In genomic region chr7:140059288-140060242, GRCh38 we compare ENCODE assay signal across 9 cellular contexts. TPM values are rescaled to one million over a fixed set of nuclear protein-coding genes. Genes with fewer than 3 reads are reported as not detected.
DNase-seq lines count a peak whose midpoint lies in the region; ATAC-seq and TF ChIP-seq lines count a peak whose summit lies in the region.
"Had no signal": no experiment of that assay in that cellular context is flagged by ENCODE, and none has a peak within 500 bp of the region (broad histone marks: within the 10 kb centered on the region; RNA-seq: fewer than 3 reads in every experiment).

No MANE protein-coding gene starts in this region.

- H3K27ac Mint-ChIP-seq in chondrocyte (ENCODE audit: unreplicated experiment) (peak overlapping the region; percentile 62), naive B cell (peak overlapping the region in 4 of 6 donors; percentile 80 to 94 (median 86))

- no peaks in the 10 kb centered on the region for H3K27me3 ChIP-seq in vagina

- H3K9me3 ChIP-seq in vagina, result no peaks in the 10 kb centered on the region
- H3K9me3 ChIP-seq: SJCRH30 had no signal

- H3K4me1 Mint-ChIP-seq in chondrocyte (ENCODE audit: low read depth), result peaks cover 36% of the 10 kb centered on the region
- peaks cover 53 to 75% (median 73%) of the 10 kb centered on the region in 3 donors for H3K4me1 Mint-ChIP-seq in naive B cell

- peaks cover 31% of the 10 kb centered on the region for H3K4me1 ChIP-seq in vagina

- H3K27me3 Mint-ChIP-seq in chondrocyte (ENCODE audit: low read depth) (no peaks in the 10 kb centered on the region), naive B cell (no peaks in the 10 kb centered on the region)

- no peak for TF ChIP-seq POLR2A in vagina (IDR thresholded peaks at IDR 0.05)

- H3K4me3 ChIP-seq in vagina, result no peak overlapping the region
- H3K4me3 ChIP-seq: SJCRH30 had no signal

- intact Hi-C loops in vagina (cut with DNase I), result no loop called here

- no peak overlapping the region for H3K4me3 Mint-ChIP-seq in chondrocyte (ENCODE audit: unreplicated experiment)
- peak overlapping the region in 7 of 8 donors; percentile 64 to 99 (median 98) for H3K4me3 Mint-ChIP-seq in naive B cell

- peak; percentile 73 for DNase-seq in HK-2 (ENCODE audit: unreplicated experiment)
- DNase-seq in T-helper 2 cell, result peak in 4 of 5 experiments; percentile 10 to 62 (median 34)
- no peak for DNase-seq in chondrocyte (ENCODE audit: low spot score)
- no peak for DNase-seq in naive B cell
- DNase-seq in vagina (ENCODE audit: extremely low spot score in 2 of 2), result peak in 1 of 2 donors; percentile 79
- DNase-seq in NK-92 (lab: John Stamatoyannopoulos, UW; ENCODE audit: unreplicated experiment), result no peak
- DNase-seq in SK-N-DZ (ENCODE audit: low spot score), result no peak
- DNase-seq in NCI-H1048 (lab: John Stamatoyannopoulos, UW), result no peak

- no peaks in the 10 kb centered on the region for H3K36me3 ChIP-seq in vagina
- H3K36me3 ChIP-seq: SJCRH30 had no signal

- ATAC-seq in naive B cell (ENCODE audit: low read depth in 2 of 2), result no peak

- H3K36me3 Mint-ChIP-seq in chondrocyte (ENCODE audit: low read depth) (no peaks in the 10 kb centered on the region), naive B cell (peaks cover 0 to 14% of the 10 kb centered on the region in 2 donors)

- peak overlapping the region; percentile 16 for H3K27ac ChIP-seq in vagina

- no peaks in the 10 kb centered on the region for H3K9me3 Mint-ChIP-seq in chondrocyte (ENCODE audit: low read depth)
- no peaks in the 10 kb centered on the region for H3K9me3 Mint-ChIP-seq in naive B cell

- TF ChIP-seq CTCF in chondrocyte (IDR thresholded peaks at IDR 0.05) (no peak), vagina (IDR thresholded peaks at IDR 0.05) (no peak)

RNA-seq across cellular contexts. Expression of gene PARP12, which starts 3.2 kb away (rescaled TPM):
- total RNA-seq in chondrocyte (6.8 to 9.8 TPM (median 8.7 TPM) in 3 replicates), vagina (42.2 TPM)
- 10 to 100 TPM; 40.5 to 61.1 (median 47.6) TPM for polyA plus RNA-seq in naive B cell (ENCODE audit: low read depth in 6 of 6)
- 0.93 and 2.0 TPM in 2 replicates for polyA plus RNA-seq in SK-N-DZ (2014; cell fraction: cytosol; rRNA removed)
- polyA plus RNA-seq in SK-N-DZ (2014; cell fraction: nucleus; rRNA removed), result 3.0 and 5.1 TPM in 2 replicates
- total RNA-seq: SJCRH30 had no signal

Comparison
In these comparisons a context has a peak if more than half of its experiments do, and no peak if none do; other contexts are left out.
1. DNase-seq: peak in HK-2 (single experiment) and T-helper 2 cell (4 of 5); none in chondrocyte (single experiment), naive B cell (single experiment), NK-92 (single experiment), SK-N-DZ (single experiment) and NCI-H1048 (single experiment).